ENCODE assay signal across 8 cellular contexts in the genomic region with DNA sequence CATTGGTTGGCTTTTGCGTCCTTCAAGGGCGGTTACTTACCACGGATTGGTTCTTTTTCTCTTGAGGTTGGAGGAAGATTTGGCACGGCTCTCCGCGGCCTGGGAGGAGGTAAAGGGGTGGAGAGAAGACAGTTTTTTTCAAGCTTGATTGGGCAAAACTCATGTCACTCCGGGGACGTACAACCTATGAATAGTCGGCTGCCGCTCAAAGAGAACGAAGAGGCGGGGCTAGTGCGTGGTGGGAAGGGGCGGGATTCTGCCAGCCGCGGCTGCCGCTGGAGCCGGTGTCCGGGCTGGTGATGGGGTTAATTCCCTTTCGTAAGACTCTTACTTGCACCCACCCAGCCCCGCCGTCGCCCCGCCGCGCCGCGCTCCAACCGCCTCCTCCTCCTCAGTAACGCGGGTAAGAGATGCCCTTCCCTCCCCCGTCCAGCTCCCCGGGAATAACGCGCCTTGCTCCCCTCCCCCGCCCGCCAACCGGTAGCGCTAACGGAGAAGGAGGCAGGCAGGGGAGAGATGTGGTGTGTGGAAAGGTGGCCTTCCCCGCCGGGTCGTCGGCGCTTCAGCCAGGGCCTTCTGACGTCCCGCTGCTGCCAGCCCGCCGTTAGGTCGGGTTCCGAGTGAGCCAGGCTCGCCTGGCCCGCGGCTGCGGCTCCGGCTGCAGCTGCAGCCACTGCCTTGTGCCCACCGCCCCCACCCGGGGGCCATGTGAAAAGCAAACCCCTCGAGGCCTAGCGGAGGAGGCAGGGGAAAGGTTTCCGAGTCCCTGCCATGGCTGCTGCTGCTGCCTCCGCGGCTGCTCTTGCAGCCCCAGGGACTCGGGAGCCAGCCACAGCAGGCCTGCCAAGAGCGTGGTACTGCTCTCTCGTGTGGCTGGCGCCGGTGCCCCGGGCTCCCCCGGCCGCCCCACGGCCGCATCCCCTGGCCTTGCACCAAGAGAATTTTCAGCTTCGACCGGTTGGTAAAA. TPM values are rescaled to one million over a fixed set of nuclear protein-coding genes. Genes with fewer than 3 reads are reported as not detected.
DNase-seq lines count a peak whose midpoint lies in the region; ATAC-seq and TF ChIP-seq lines count a peak whose summit lies in the region.

A gene (plus strand): TSS at position 254 of the 967 bp plus-strand sequence. CDS start 73,362 bp downstream, outside the sequence.

- H3K9me3 Mint-ChIP-seq in progenitor cell of endocrine pancreas (ENCODE audit: low read depth): peaks cover 3% of the 10 kb centered on the region

- H3K27ac ChIP-seq in left ventricle myocardium inferior (replicated peaks): peak within 1 kb of the TSS; percentile 97

- H3K9me3 ChIP-seq in T-helper 17 cell (ENCODE audit: control insufficient read depth, low read length, poor library complexity, severe bottlenecking): no peaks in the 10 kb centered on the region
- H3K9me3 ChIP-seq in left ventricle myocardium inferior (replicated peaks): no peaks in the 10 kb centered on the region

- TF ChIP-seq CTCF in left ventricle myocardium inferior (IDR thresholded peaks at IDR 0.05; ENCODE audit: borderline replicate concordance): no peak
- TF ChIP-seq CTCF in progenitor cell of endocrine pancreas (IDR thresholded peaks at IDR 0.05; ENCODE audit: unreplicated experiment): peak; percentile 38

- peak; percentile 70 for TF ChIP-seq POLR2A in GM15510 (IDR thresholded peaks at IDR 0.05; ENCODE audit: borderline replicate concordance, extremely low read depth, insufficient read length)

- peaks cover 34% of the 10 kb centered on the region for H3K4me1 ChIP-seq in left ventricle myocardium inferior

- intact Hi-C loops in left ventricle myocardium inferior (cut with micrococcal nuclease): no loop called here

- H3K4me3 Mint-ChIP-seq in T-helper 17 cell (no peak within 1 kb of the TSS), progenitor cell of endocrine pancreas (ENCODE audit: low read depth) (no peak within 1 kb of the TSS)

- H3K27ac Mint-ChIP-seq in T-helper 17 cell: peak within 1 kb of the TSS; percentile 19
- H3K27ac Mint-ChIP-seq in progenitor cell of endocrine pancreas: peak within 1 kb of the TSS; percentile 93

- peak within 1 kb of the TSS; percentile 96 for H3K4me3 ChIP-seq in left ventricle myocardium inferior

- H3K4me1 Mint-ChIP-seq in T-helper 17 cell (peaks cover 3% of the 10 kb centered on the region), progenitor cell of endocrine pancreas (ENCODE audit: low read depth) (peaks cover 12% of the 10 kb centered on the region)

- H3K27me3 Mint-ChIP-seq in T-helper 17 cell (no peaks in the 10 kb centered on the region), progenitor cell of endocrine pancreas (no peaks in the 10 kb centered on the region)

- DNase-seq in NCI-H1694 treated with DMSO at 0.1 percent for 48 hours (lab: John Stamatoyannopoulos, UW) (peak; percentile 100), T-helper 17 cell (peak; percentile 82 to 89 (median 87)), amygdala (lab: John Stamatoyannopoulos, UW) (peak; percentile 79 to 99 (median 96)), left ventricle myocardium inferior (peak; percentile 96), progenitor cell of endocrine pancreas (ENCODE audit: low spot score, unreplicated experiment) (peak; percentile 90), ureter (ENCODE audit: low spot score) (peak; percentile 99)

- no peaks in the 10 kb centered on the region for H3K27me3 ChIP-seq in left ventricle myocardium inferior (ENCODE audit: low read depth)

- H3K36me3 Mint-ChIP-seq in T-helper 17 cell (ENCODE audit: low read depth): no peaks in the 10 kb centered on the region
- peaks cover 11% of the 10 kb centered on the region for H3K36me3 Mint-ChIP-seq in progenitor cell of endocrine pancreas (ENCODE audit: insufficient read depth)

- ATAC-seq in HG02885 (IDR thresholded peaks at IDR 0.05; ENCODE audit: poor library complexity, unreplicated experiment): peak; percentile 77
- peak; percentile 84 for ATAC-seq in T-helper 17 cell

- no peaks in the 10 kb centered on the region for H3K36me3 ChIP-seq in left ventricle myocardium inferior

RNA-seq across cellular contexts. Expression of the gene that starts here (rescaled TPM):
- 10 to 100 TPM; 31.8 to 42.9 TPM for total RNA-seq in T-helper 17 cell
- total RNA-seq in left ventricle myocardium inferior: 17.8 TPM
- 58.9 and 60.4 TPM in 2 replicates for total RNA-seq in progenitor cell of endocrine pancreas
- 32.1 TPM for total RNA-seq in ureter

Comparison
In these comparisons a context has a peak if more than half of its experiments do, and no peak if none do; other contexts are left out.
1. Peak in every context shown above with its lines: DNase-seq, ATAC-seq, H3K4me3 ChIP-seq and H3K27ac ChIP-seq.